Comparison of ENCODE assay signal across 16 cellular contexts in the genomic region with DNA sequence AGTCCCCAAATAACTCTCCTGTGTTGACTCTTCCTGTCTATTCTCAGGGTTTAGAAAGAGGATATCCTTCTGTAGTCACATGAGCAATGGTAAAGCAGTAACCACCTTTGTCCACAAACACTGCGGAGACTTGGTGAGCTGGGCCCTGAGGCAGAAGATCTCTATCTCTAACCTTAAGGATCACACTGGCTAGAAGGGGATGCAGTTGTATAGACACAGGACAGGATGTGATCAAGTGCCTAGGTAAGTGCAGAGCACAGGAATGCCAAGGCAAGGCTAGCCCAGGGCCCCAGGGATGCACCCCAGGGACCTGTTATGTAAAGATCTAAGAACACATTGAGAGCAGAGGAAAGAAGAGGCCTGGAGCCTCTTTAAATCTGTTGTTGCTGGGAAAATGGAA.
"Had no signal": no experiment of that assay in that cellular context is flagged by ENCODE, and none has a peak within 500 bp of the region (broad histone marks: within the 10 kb centered on the region; RNA-seq: fewer than 3 reads in every experiment).

No MANE protein-coding gene starts in this region.

- H3K4me3 ChIP-seq: breast epithelium, ovary, thyroid gland had no signal

- H3K36me3 ChIP-seq: breast epithelium, ovary, thyroid gland had no signal

- H3K27me3 Mint-ChIP-seq: activated CD8-positive, alpha-beta T cell treated with anti-CD3 and anti-CD28 coated beads for 36 hours; natural killer cell treated with Interleukin-12 subunit alpha and Interleukin-12 subunit beta and Interleukin-15 and Interleukin-18, amount 100 ng/mL, for 72 hours; stimulated activated naive CD8-positive, alpha-beta T cell treated with anti-CD3 and anti-CD28 coated beads, Interleukin-15, amount 100 ng/mL, for 72 hours had no signal

- H3K27me3 ChIP-seq: breast epithelium, ovary, thyroid gland had no signal

- H3K9me3 Mint-ChIP-seq: activated CD8-positive, alpha-beta T cell treated with anti-CD3 and anti-CD28 coated beads for 36 hours; natural killer cell treated with Interleukin-12 subunit alpha and Interleukin-12 subunit beta and Interleukin-15 and Interleukin-18, amount 100 ng/mL, for 72 hours had no signal

- H3K4me3 Mint-ChIP-seq: activated CD8-positive, alpha-beta T cell treated with anti-CD3 and anti-CD28 coated beads for 36 hours; activated naive CD8-positive, alpha-beta T cell treated with anti-CD3 and anti-CD28 coated beads, Interleukin-2, amount 10 ng/mL, durations not matched to agents 7 days and 5 days; natural killer cell treated with Interleukin-12 subunit alpha and Interleukin-12 subunit beta and Interleukin-15 and Interleukin-18, amount 100 ng/mL, for 72 hours; stimulated activated naive CD8-positive, alpha-beta T cell treated with anti-CD3 and anti-CD28 coated beads, Interleukin-15, amount 100 ng/mL, for 72 hours had no signal

- DNase-seq: activated CD8-positive, alpha-beta memory T cell treated with anti-CD3 and anti-CD28 coated beads, Interleukin-2, amount 50 U/mL, for 48 hours; activated CD8-positive, alpha-beta T cell treated with anti-CD3 and anti-CD28 coated beads for 36 hours; activated naive CD8-positive, alpha-beta T cell treated with anti-CD3 and anti-CD28 coated beads, Interleukin-2, amount 10 ng/mL, durations not matched to agents 7 days and 5 days; aorta; effector CD4-positive, alpha-beta T cell; left colon; mammary epithelial cell; ovary; stimulated activated CD4-positive, alpha-beta T cell treated with anti-CD3 and anti-CD28 coated beads, Interleukin-15, amount 100 ng/mL, for 24 hours; stimulated activated CD4-positive, alpha-beta T cell treated with anti-CD3 and anti-CD28 coated beads, Interleukin-4, amount 100 ng/mL, for 24 hours; stimulated activated naive CD8-positive, alpha-beta T cell treated with anti-CD3 and anti-CD28 coated beads, Interleukin-15, amount 100 ng/mL, for 72 hours; T-helper 9 cell; thyroid gland had no signal

- H3K4me1 Mint-ChIP-seq: activated naive CD8-positive, alpha-beta T cell treated with anti-CD3 and anti-CD28 coated beads, Interleukin-2, amount 10 ng/mL, durations not matched to agents 7 days and 5 days; stimulated activated naive CD8-positive, alpha-beta T cell treated with anti-CD3 and anti-CD28 coated beads, Interleukin-15, amount 100 ng/mL, for 72 hours had no signal

- ATAC-seq: activated CD8-positive, alpha-beta T cell treated with anti-CD3 and anti-CD28 coated beads for 36 hours; left colon; natural killer cell treated with Interleukin-12 subunit alpha and Interleukin-12 subunit beta and Interleukin-15 and Interleukin-18, amount 100 ng/mL, for 72 hours; stimulated activated naive CD8-positive, alpha-beta T cell treated with anti-CD3 and anti-CD28 coated beads, Interleukin-15, amount 100 ng/mL, for 72 hours had no signal

- H3K9me3 ChIP-seq: breast epithelium, ovary, thyroid gland had no signal

- H3K27ac Mint-ChIP-seq: activated CD8-positive, alpha-beta T cell treated with anti-CD3 and anti-CD28 coated beads for 36 hours; activated naive CD8-positive, alpha-beta T cell treated with anti-CD3 and anti-CD28 coated beads, Interleukin-2, amount 10 ng/mL, durations not matched to agents 7 days and 5 days; natural killer cell treated with Interleukin-12 subunit alpha and Interleukin-12 subunit beta and Interleukin-15 and Interleukin-18, amount 100 ng/mL, for 72 hours; stimulated activated naive CD8-positive, alpha-beta T cell treated with anti-CD3 and anti-CD28 coated beads, Interleukin-15, amount 100 ng/mL, for 72 hours had no signal

- H3K4me1 ChIP-seq: breast epithelium, thyroid gland had no signal

- H3K36me3 Mint-ChIP-seq: activated naive CD8-positive, alpha-beta T cell treated with anti-CD3 and anti-CD28 coated beads, Interleukin-2, amount 10 ng/mL, durations not matched to agents 7 days and 5 days; natural killer cell treated with Interleukin-12 subunit alpha and Interleukin-12 subunit beta and Interleukin-15 and Interleukin-18, amount 100 ng/mL, for 72 hours had no signal

- H3K27ac ChIP-seq: epithelial cell of prostate, ovary, thyroid gland had no signal
